In genomic region chr17:82754297-82755208, GRCh38 we compare ENCODE assay signal across 9 cellular contexts. TPM values are rescaled to one million over a fixed set of nuclear protein-coding genes. Genes with fewer than 3 reads are reported as not detected.
DNase-seq lines count a peak whose midpoint lies in the region; ATAC-seq and TF ChIP-seq lines count a peak whose summit lies in the region.
"Had no signal": no experiment of that assay in that cellular context is flagged by ENCODE, and none has a peak within 500 bp of the region (broad histone marks: within the 10 kb centered on the region; RNA-seq: fewer than 3 reads in every experiment).

No MANE protein-coding gene starts in this region.

- H3K9me3 Mint-ChIP-seq in neural crest cell = no peaks in the 10 kb centered on the region

- peaks cover 10% of the 10 kb centered on the region for H3K27me3 Mint-ChIP-seq in neural crest cell (ENCODE audit: low read depth)

- peak overlapping the region; percentile 84 for H3K4me3 Mint-ChIP-seq in neural crest cell

- H3K27ac Mint-ChIP-seq in neural crest cell (ENCODE audit: unreplicated experiment) = peak overlapping the region; percentile 63

- DNase-seq in NCI-H2171 treated with DMSO at 0.1 percent for 48 hours (lab: John Stamatoyannopoulos, UW) = peak; percentile 32
- DNase-seq in NCI-H2171 (lab: John Stamatoyannopoulos, UW) = no peak
- DNase-seq in NCI-H82 (lab: John Stamatoyannopoulos, UW) = peak; percentile 85
- DNase-seq in epithelial cell of esophagus (ENCODE audit: low read depth) = peak; percentile 84
- DNase-seq in neural crest cell (ENCODE audit: low read depth, low spot score) = no peak
- no peak for DNase-seq in GOT3 (lab: John Stamatoyannopoulos, UW)
- no peak for DNase-seq in Kasumi-1 (lab: John Stamatoyannopoulos, UW)
- DNase-seq: NCI-H526 treated with DMSO at 0.1 percent for 48 hours had no signal

- ATAC-seq in GM19395 (IDR thresholded peaks at IDR 0.05; ENCODE audit: unreplicated experiment) = no peak

- H3K4me1 Mint-ChIP-seq in neural crest cell = peaks cover 32% of the 10 kb centered on the region

- peaks cover 8% of the 10 kb centered on the region for H3K36me3 Mint-ChIP-seq in neural crest cell (ENCODE audit: low read depth)

- H3K4me3 ChIP-seq in epithelial cell of esophagus (ENCODE audit: low read length) = peak overlapping the region; percentile 30

- TF ChIP-seq CTCF in epithelial cell of esophagus (IDR thresholded peaks at IDR 0.05; ENCODE audit: insufficient read depth, low read depth, low read length, missing control alignments) (no peak), neural crest cell (conservative IDR thresholded peaks at IDR 0.05) (no peak)

RNA-seq across cellular contexts. Expression of gene TBCD, which starts 2.7 kb away (rescaled TPM):
- 155 and 166 TPM in 2 replicates for total RNA-seq in neural crest cell

RNA-seq across cellular contexts. Expression of gene FN3K, which starts 19.1 kb away (rescaled TPM):
- total RNA-seq in neural crest cell = 21.7 and 23.8 TPM in 2 replicates

RNA-seq across cellular contexts. Expression of gene FN3KRP, which starts 38.0 kb away (rescaled TPM):
- 44.1 and 44.4 TPM in 2 replicates for total RNA-seq in neural crest cell

RNA-seq across cellular contexts. Expression of gene RAB40B, which starts 56.1 kb away (rescaled TPM):
- 5.6 and 8.9 TPM in 2 replicates for total RNA-seq in neural crest cell

Comparison
In these comparisons a context has a peak if more than half of its experiments do, and no peak if none do; other contexts are left out.
1. DNase-seq: peak in NCI-H2171 treated with DMSO at 0.1 percent for 48 hours (single experiment), NCI-H82 (single experiment) and epithelial cell of esophagus (single experiment); none in NCI-H2171 (single experiment), neural crest cell (single experiment), GOT3 (single experiment) and Kasumi-1 (0 of 2).